In the genomic region with DNA sequence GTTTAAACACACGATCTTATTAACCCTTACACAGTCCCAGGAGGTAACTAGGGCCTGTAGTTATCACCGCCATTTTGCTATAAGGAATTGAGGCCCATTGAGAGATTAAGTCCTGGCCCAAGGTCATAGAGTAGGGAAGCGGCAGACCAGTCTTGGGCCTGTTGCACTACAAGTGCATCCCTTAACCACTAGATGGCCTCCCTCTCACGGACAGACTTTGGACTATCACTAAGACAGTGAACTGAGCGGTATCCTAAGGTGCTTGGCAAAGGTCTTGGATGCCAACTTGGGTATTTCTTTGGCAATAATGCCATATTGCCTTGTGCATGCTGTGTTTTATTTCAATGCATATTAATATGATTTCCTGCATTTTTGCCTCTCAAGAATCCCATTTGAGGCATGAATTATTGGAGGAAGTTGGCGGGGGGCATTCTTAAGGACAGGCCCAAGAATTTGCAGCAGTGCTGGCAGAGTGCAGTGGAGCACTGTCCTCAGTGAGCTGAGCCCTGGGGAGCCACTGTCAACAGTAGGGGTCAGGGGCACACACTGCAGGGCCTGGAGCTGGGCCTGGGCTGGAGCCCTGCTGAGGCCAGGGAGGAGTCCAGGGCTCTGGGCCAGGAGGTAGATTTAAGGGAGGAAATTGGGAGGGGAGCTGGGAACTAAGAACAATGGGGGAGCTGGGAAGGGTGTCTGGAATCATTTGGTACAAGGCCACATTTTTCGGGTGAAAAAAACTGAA, we compare ENCODE assay signal across 9 cellular contexts.
A peak's percentile ranks its signal among the peaks of the same experiment; 100 is the strongest.
DNase-seq lines count a peak whose midpoint lies in the region; ATAC-seq, FAIRE-seq and TF ChIP-seq lines count a peak whose summit lies in the region.
"Had no signal": no experiment of that assay in that cellular context is flagged by ENCODE, and none has a peak within 500 bp of the region (broad histone marks: within the 10 kb centered on the region; RNA-seq: fewer than 3 reads in every experiment).

No MANE protein-coding gene starts in this region.

- no peak for TF ChIP-seq POLR2A in K562 (conservative IDR thresholded peaks at IDR 0.05)

- no peak overlapping the region for H3K4me3 ChIP-seq in K562

- ATAC-seq in GM21390 (IDR thresholded peaks at IDR 0.05; ENCODE audit: unreplicated experiment): peak; percentile 51
- ATAC-seq in K562: peak; percentile 97
- ATAC-seq in GM18517 (IDR thresholded peaks at IDR 0.05; ENCODE audit: unreplicated experiment): no peak

- no peak overlapping the region for H3K4me2 ChIP-seq in K562 (ENCODE audit: insufficient read depth, low read length)

- no TSS peak for BruUV-seq in K562 (replicated peaks; lab: Mats Ljungman, UMichigan)

- CTCF ChIA-PET in K562 (lab: Yijun Ruan, JAX; ENCODE audit: low intra/inter-chr PET ratio): interaction anchor here (1.5 kb wide), 2 partner anchors 349 to 659 kb away, joined by 4 to 8 read pairs; no protein-coding TSS in a partner anchor

- POLR2A ChIA-PET in K562 (lab: Yijun Ruan, JAX): no interaction called here

- peak; percentile 60 to 73 (median 68) for TF ChIP-seq CTCF in K562 (IDR thresholded peaks at IDR 0.05 in 2 of 3, conservative IDR thresholded peaks at IDR 0.05 in 1 of 3; ENCODE audit: insufficient read depth in 2 of 3, low read depth in 1 of 3, low read length in 3 of 3)

- TF ChIP-seq EP300 in K562 (IDR thresholded peaks at IDR 0.05; ENCODE audit: low read length): no peak

- no peaks in the 10 kb centered on the region for H3K79me2 ChIP-seq in K562 (ENCODE audit: control insufficient read depth, insufficient read depth, low read length)

- H3K9me3 ChIP-seq in K562 (replicated peaks; ENCODE audit: control insufficient read depth, insufficient read depth, low read depth, low read length): no peaks in the 10 kb centered on the region

- no peaks in the 10 kb centered on the region for H3K36me3 ChIP-seq in K562 (ENCODE audit: control insufficient read depth, insufficient read depth, low read length)

- DNase-seq in DMS114 treated with DMSO at 0.1 percent for 48 hours (lab: John Stamatoyannopoulos, UW; ENCODE audit: unreplicated experiment) (peak; percentile 7), NCI-H524 treated with DMSO at 0.1 percent for 48 hours (lab: John Stamatoyannopoulos, UW) (peak; percentile 9), K562 (ENCODE audit: extremely low read depth in 1 of 4, low spot score in 3 of 4) (peak; percentile 47 to 57 (median 53)), lung microvascular endothelial cell (ENCODE audit: low read depth in 2 of 2) (peak; percentile 47 to 54), DMS153 (lab: John Stamatoyannopoulos, UW) (no peak), posterior vena cava (ENCODE audit: low spot score) (no peak)
- DNase-seq: naive B cell had no signal

- no peak overlapping the region for H3K27ac ChIP-seq in K562 (ENCODE audit: extremely low read depth, low read depth, low read length)

- intact Hi-C loops in K562 (cut with micrococcal nuclease) (no loop called here), posterior vena cava (cut with DNase I) (no loop called here)

- H3K9ac ChIP-seq in K562 (ENCODE audit: insufficient read depth in 1 of 2, low read depth in 2 of 2, low read length in 2 of 2): no peak overlapping the region

- 9% methylated on average over 7 of the region's 7 CpGs for WGBS in K562 (ENCODE audit: insufficient coverage, low coverage, missing lambda C conversion rate)

- H4K20me1 ChIP-seq in K562 (replicated peaks; ENCODE audit: control insufficient read depth, insufficient read depth, low read length): no peaks in the 10 kb centered on the region

- H3K4me1 ChIP-seq in K562 (replicated peaks in 1 of 2; ENCODE audit: control insufficient read depth in 2 of 2, insufficient read depth in 2 of 2, low read length in 2 of 2): peaks cover 0 to 7% of the 10 kb centered on the region in 2 experiments; a peak in 1 of 5 replicates

- peaks cover 0 to 12% of the 10 kb centered on the region in 2 experiments; a peak in 2 of 5 replicates for H3K27me3 ChIP-seq in K562 (ENCODE audit: control insufficient read depth in 2 of 2, insufficient read depth in 2 of 2, low read length in 2 of 2)

- no peak overlapping the region for H2AFZ ChIP-seq in K562 (ENCODE audit: low read depth, low read length)

- in situ Hi-C loops in K562 (cut with MboI): loop anchor here (25.0 kb wide), 1 partner anchor 351 kb away; no protein-coding TSS in a partner anchor

- FAIRE-seq in K562 (lab: Jason Lieb, UNC): peak; percentile 65

- no peaks in the 10 kb centered on the region for H3K9me1 ChIP-seq in K562 (ENCODE audit: control insufficient read depth, insufficient read depth, low read length)

- peak; percentile 40 to 71 for TF ChIP-seq RAD21 in K562 (CRISPR knock-in tag; conservative IDR thresholded peaks at IDR 0.05 in 1 of 2, IDR thresholded peaks at IDR 0.05 in 1 of 2)

TF ChIP-seq in K562, 482 proteins besides CTCF, POLR2A, EP300 and RAD21:
- TF ChIP-seq STAG1 (CRISPR knock-in tag; IDR thresholded peaks at IDR 0.05; ENCODE audit: borderline replicate concordance) (0 out of 2 replicates have a peak, but pooled peaks have one; percentile 20), SMC3 (conservative IDR thresholded peaks at IDR 0.05; ENCODE audit: insufficient read depth, low read depth, low read length) (peak; percentile 49; the same call in 1 of the 2 replicates), BDP1 (IDR thresholded peaks at IDR 0.05; ENCODE audit: insufficient read depth, insufficient read length) (no peak)
TF ChIP-seq in K562: peak in this region for 2.

Comparison
In these comparisons a context has a peak if more than half of its experiments do, and no peak if none do; other contexts are left out.
1. DNase-seq: peak in DMS114 treated with DMSO at 0.1 percent for 48 hours (single experiment), NCI-H524 treated with DMSO at 0.1 percent for 48 hours (single experiment), K562 (4 of 4) and lung microvascular endothelial cell (2 of 2); none in DMS153 (single experiment) and posterior vena cava (single experiment).